In the genomic region with DNA sequence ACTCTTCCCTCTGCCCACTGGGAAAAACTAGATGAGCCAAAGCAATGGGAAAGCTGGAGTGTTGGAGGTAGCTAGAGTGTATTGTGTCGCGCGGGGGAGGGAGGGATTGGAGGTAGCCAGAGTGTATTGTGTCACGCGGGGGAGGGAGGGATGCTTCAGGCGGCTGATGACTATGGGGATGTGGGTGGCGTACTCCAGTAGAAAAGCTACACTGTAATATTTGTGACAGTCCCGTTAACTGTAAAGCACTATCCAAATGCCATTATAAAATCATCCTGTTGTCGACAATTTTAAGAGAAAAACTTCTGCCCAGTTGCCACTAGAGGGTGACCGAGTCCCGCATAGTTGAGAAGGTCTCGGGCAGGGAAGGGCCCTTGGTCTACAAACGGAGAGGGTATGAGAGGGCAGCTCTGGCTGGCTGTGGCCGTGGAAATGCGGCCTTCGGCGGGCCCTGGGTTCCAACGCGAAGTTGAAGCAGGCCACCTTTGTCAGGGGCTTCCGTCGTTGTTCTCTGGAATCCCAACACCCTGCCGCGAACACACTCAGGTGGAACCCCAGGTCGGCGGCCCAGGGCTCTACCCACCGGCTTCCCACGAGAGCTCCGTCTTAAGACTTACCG, we compare ENCODE assay signal across 8 cellular contexts. TPM values are rescaled to one million over a fixed set of nuclear protein-coding genes. Genes with fewer than 3 reads are reported as not detected.
DNase-seq lines count a peak whose midpoint lies in the region; ATAC-seq lines count a peak whose summit lies in the region.

No MANE protein-coding gene starts in this region.

- intact Hi-C loops in activated CD4-positive, alpha-beta memory T cell treated with anti-CD3 and anti-CD28 coated beads for 36 hours (cut with micrococcal nuclease), result loop anchor here (1.0 to 5.0 kb wide), 3 partner anchors 100 to 275 kb away; partner anchors contain the start of gene RDH12

- DNase-seq in DMS53 treated with DMSO at 0.1 percent for 48 hours (lab: John Stamatoyannopoulos, UW; ENCODE audit: unreplicated experiment), result peak; percentile 19
- DNase-seq in NCI-H748 treated with DMSO at 0.1 percent for 48 hours (lab: John Stamatoyannopoulos, UW), result peak; percentile 69
- peak; percentile 80 for DNase-seq in activated CD4-positive, alpha-beta memory T cell treated with anti-CD3 and anti-CD28 coated beads for 36 hours
- peak; percentile 56 for DNase-seq in effector CD4-positive, alpha-beta T cell
- peak; percentile 65 to 73 for DNase-seq in memory B cell (ENCODE audit: low spot score in 2 of 2)
- DNase-seq in stimulated activated CD8-positive, alpha-beta memory T cell treated with anti-CD3 and anti-CD28 coated beads, Interleukin-15, amount 100 ng/mL, for 4 hours (ENCODE audit: low read depth in 2 of 2), result peak; percentile 27 to 33

- peak; percentile 52 for ATAC-seq in HG03280 (IDR thresholded peaks at IDR 0.05; ENCODE audit: unreplicated experiment)
- ATAC-seq in memory B cell (ENCODE audit: low read depth), result peak; percentile 93
- ATAC-seq in GM19328 (IDR thresholded peaks at IDR 0.05; ENCODE audit: unreplicated experiment), result no peak

- POLR2A ChIA-PET in activated CD4-positive, alpha-beta memory T cell treated with anti-CD3 and anti-CD28 coated beads for 36 hours (lab: Charles Lee), result interaction anchor here (1.1 kb wide), 1 partner anchor 144 kb away, joined by 3 read pairs; no protein-coding TSS in a partner anchor

- H3K4me3 Mint-ChIP-seq in activated CD4-positive, alpha-beta memory T cell treated with anti-CD3 and anti-CD28 coated beads for 36 hours, result no peak overlapping the region
- no peak overlapping the region for H3K4me3 Mint-ChIP-seq in memory B cell

- H3K27me3 Mint-ChIP-seq in activated CD4-positive, alpha-beta memory T cell treated with anti-CD3 and anti-CD28 coated beads for 36 hours, result peaks cover 22% of the 10 kb centered on the region
- peaks cover 10% of the 10 kb centered on the region for H3K27me3 Mint-ChIP-seq in memory B cell

- H3K9me3 Mint-ChIP-seq in activated CD4-positive, alpha-beta memory T cell treated with anti-CD3 and anti-CD28 coated beads for 36 hours, result no peaks in the 10 kb centered on the region
- H3K9me3 Mint-ChIP-seq in memory B cell, result no peaks in the 10 kb centered on the region

- no peak overlapping the region for H3K27ac Mint-ChIP-seq in activated CD4-positive, alpha-beta memory T cell treated with anti-CD3 and anti-CD28 coated beads for 36 hours
- H3K27ac Mint-ChIP-seq in memory B cell, result no peak overlapping the region

- H3K4me1 Mint-ChIP-seq in activated CD4-positive, alpha-beta memory T cell treated with anti-CD3 and anti-CD28 coated beads for 36 hours (ENCODE audit: low read depth), result peaks cover 3% of the 10 kb centered on the region
- H3K4me1 Mint-ChIP-seq in memory B cell, result peaks cover 3% of the 10 kb centered on the region

- H3K36me3 Mint-ChIP-seq in activated CD4-positive, alpha-beta memory T cell treated with anti-CD3 and anti-CD28 coated beads for 36 hours, result no peaks in the 10 kb centered on the region
- no peaks in the 10 kb centered on the region for H3K36me3 Mint-ChIP-seq in memory B cell

- CTCF ChIA-PET in activated CD4-positive, alpha-beta memory T cell treated with anti-CD3 and anti-CD28 coated beads for 36 hours (lab: Charles Lee), result interaction anchor here (0.6 to 12.9 kb wide), 49 partner anchors 11 to 1069 kb away, joined by 3 to 249 read pairs (median 4); partner anchors contain the start of genes ARG2, PIGH, PLEK2 and TMEM229B

RNA-seq across cellular contexts. Expression of gene PLEK2, which starts 15.1 kb away (rescaled TPM):
- total RNA-seq in activated CD4-positive, alpha-beta memory T cell treated with anti-CD3 and anti-CD28 coated beads for 36 hours, result 1 to 10 TPM; 2.6 to 4.1 TPM

Comparison
In these comparisons a context has a peak if more than half of its experiments do, and no peak if none do; other contexts are left out.
1. DNase-seq: peak in every context shown above with its lines; median percentile 80 in activated CD4-positive, alpha-beta memory T cell treated with anti-CD3 and anti-CD28 coated beads for 36 hours; 69 in NCI-H748 treated with DMSO at 0.1 percent for 48 hours; 69 in memory B cell; 56 in effector CD4-positive, alpha-beta T cell; 30 in stimulated activated CD8-positive, alpha-beta memory T cell treated with anti-CD3 and anti-CD28 coated beads, Interleukin-15, amount 100 ng/mL, for 4 hours; 19 in DMS53 treated with DMSO at 0.1 percent for 48 hours.